22 cellular contexts compared by ENCODE assay signal in genomic region chr12:111764120-111764821, GRCh38. TPM values are rescaled to one million over a fixed set of nuclear protein-coding genes. Genes with fewer than 3 reads are reported as not detected.
DNase-seq lines count a peak whose midpoint lies in the region; ATAC-seq and TF ChIP-seq lines count a peak whose summit lies in the region.
"Had no signal": no experiment of that assay in that cellular context is flagged by ENCODE, and none has a peak within 500 bp of the region (broad histone marks: within the 10 kb centered on the region; RNA-seq: fewer than 3 reads in every experiment).

No MANE protein-coding gene starts in this region.

- peaks cover 2 to 6% of the 10 kb centered on the region in 2 donors for H3K9me3 ChIP-seq in neuronal stem cell (replicated peaks in 1 of 2; ENCODE audit: control insufficient read depth in 2 of 2, insufficient read depth in 1 of 2, low read depth in 1 of 2, low read length in 2 of 2)
- H3K9me3 ChIP-seq: heart right ventricle had no signal

- no peak overlapping the region for H2AFZ ChIP-seq in neuronal stem cell (ENCODE audit: low read length)
- H2AFZ ChIP-seq: GM23338 had no signal

- DNase-seq in GM12865 (ENCODE audit: low read depth) (peak; percentile 81), GM20000 (ENCODE audit: low spot score) (peak; percentile 59), naive B cell (peak; percentile 46), neuronal stem cell (ENCODE audit: low spot score) (no peak), NCI-H1105 treated with DMSO at 0.1 percent for 48 hours (lab: John Stamatoyannopoulos, UW) (no peak), COLO668 (lab: John Stamatoyannopoulos, UW; ENCODE audit: unreplicated experiment) (no peak), NCI-H1694 (lab: John Stamatoyannopoulos, UW) (no peak)
- DNase-seq: activated naive CD8-positive, alpha-beta T cell treated with anti-CD3 and anti-CD28 coated beads, Interleukin-2, amount 10 ng/mL, durations not matched to agents 7 days and 5 days; C1 segment of cervical spinal cord; DND-41; heart right ventricle; kidney; MM.1S; NCI-H2081 treated with DMSO at 0.1 percent for 48 hours; NCI-H748 treated with DMSO at 0.1 percent for 48 hours; stimulated activated CD4-positive, alpha-beta T cell treated with anti-CD3 and anti-CD28 coated beads, Interleukin-2, amount 100 ng/mL, for 48 hours had no signal

- no peak overlapping the region for H3K18ac ChIP-seq in neuronal stem cell (ENCODE audit: low read length)

- no peak overlapping the region for H3K14ac ChIP-seq in neuronal stem cell (ENCODE audit: low read length)

- TF ChIP-seq CTCF in GM12865 (IDR thresholded peaks at IDR 0.05; ENCODE audit: insufficient read depth, low read depth, low read length, missing control alignments): no peak
- TF ChIP-seq CTCF in GM20000 (IDR thresholded peaks at IDR 0.05; ENCODE audit: extremely low read depth, missing control alignments): no peak

- H3K9me3 Mint-ChIP-seq in naive B cell: no peaks in the 10 kb centered on the region
- H3K9me3 Mint-ChIP-seq: mesothelial cell of epicardium; T-helper 2 cell treated with Interferon-gamma antibody and Interleukin-4, amounts not matched to agents 5 μg/mL and 100 μg/mL, for 36 hours had no signal

- no peak overlapping the region for H2AK5ac ChIP-seq in neuronal stem cell (ENCODE audit: low read depth, low read length)

- peaks cover 0 to 68% (median 2%) of the 10 kb centered on the region in 3 experiments for H3K27me3 ChIP-seq in neuronal stem cell (ENCODE audit: control insufficient read depth in 3 of 3, insufficient read depth in 3 of 3, low read depth in 1 of 3, low read length in 3 of 3)
- H3K27me3 ChIP-seq: heart right ventricle had no signal

- no peak overlapping the region for H4K91ac ChIP-seq in neuronal stem cell (ENCODE audit: low read depth, low read length, poor library complexity)

- no peak overlapping the region for H3K27ac ChIP-seq in neuronal stem cell (replicated peaks; ENCODE audit: low read length)
- H3K27ac ChIP-seq: heart right ventricle, RWPE1 had no signal

- H3K4ac ChIP-seq in neuronal stem cell (ENCODE audit: low read length): no peak overlapping the region

- no peak overlapping the region for H2BK15ac ChIP-seq in neuronal stem cell (ENCODE audit: low read length)

- peaks cover 55 to 81% (median 80%) of the 10 kb centered on the region in 3 donors for H3K4me1 Mint-ChIP-seq in naive B cell

- no peaks in the 10 kb centered on the region for H3K36me3 ChIP-seq in neuronal stem cell (replicated peaks in 1 of 2; ENCODE audit: control insufficient read depth in 2 of 2, insufficient read depth in 2 of 2, low read length in 2 of 2)
- H3K36me3 ChIP-seq: heart right ventricle had no signal

- H3K23ac ChIP-seq in neuronal stem cell (ENCODE audit: low read depth, low read length, poor library complexity): no peak overlapping the region

- H3K9ac ChIP-seq in neuronal stem cell (ENCODE audit: low read depth, low read length, poor library complexity): no peak overlapping the region

- H2BK5ac ChIP-seq in neuronal stem cell (ENCODE audit: low read length): no peak overlapping the region

- H3K27ac Mint-ChIP-seq in naive B cell: peak overlapping the region in 5 of 6 donors; percentile 35 to 89 (median 71)
- H3K27ac Mint-ChIP-seq: activated naive CD8-positive, alpha-beta T cell treated with anti-CD3 and anti-CD28 coated beads, Interleukin-2, amount 10 ng/mL, durations not matched to agents 7 days and 5 days; GM23338; mesothelial cell of epicardium; T-helper 2 cell treated with Interferon-gamma antibody and Interleukin-4, amounts not matched to agents 5 μg/mL and 100 μg/mL, for 36 hours had no signal

- no peak overlapping the region for H4K8ac ChIP-seq in neuronal stem cell (ENCODE audit: low read depth, low read length)

- ATAC-seq in HG03571 (IDR thresholded peaks at IDR 0.05; ENCODE audit: unreplicated experiment) (peak; percentile 41), naive B cell (ENCODE audit: low read depth in 2 of 2) (peak; percentile 71 to 75)
- ATAC-seq: GM23338, heart right ventricle, sciatic nerve had no signal

- H3K4me2 ChIP-seq in neuronal stem cell (ENCODE audit: insufficient read depth, low read length, poor library complexity, severe bottlenecking): no peak overlapping the region
- H3K4me2 ChIP-seq: GM23338 had no signal

- H3K4me3 Mint-ChIP-seq in naive B cell: peak overlapping the region in 7 of 8 donors; percentile 61 to 97 (median 77)
- H3K4me3 Mint-ChIP-seq: activated naive CD8-positive, alpha-beta T cell treated with anti-CD3 and anti-CD28 coated beads, Interleukin-2, amount 10 ng/mL, durations not matched to agents 7 days and 5 days; GM23338; mesothelial cell of epicardium; T-helper 2 cell treated with Interferon-gamma antibody and Interleukin-4, amounts not matched to agents 5 μg/mL and 100 μg/mL, for 36 hours had no signal

- H3K36me3 Mint-ChIP-seq in naive B cell: peaks cover 0 to 4% of the 10 kb centered on the region in 2 donors
- H3K36me3 Mint-ChIP-seq: mesothelial cell of epicardium had no signal

- WGBS in neuronal stem cell (ENCODE audit: extremely low coverage in 2 of 2, insufficient read length in 2 of 2, insufficient replicate concordance in 1 of 2), 2 donors: no CpG with 5 or more reads among the region's 6 CpGs

- no peaks in the 10 kb centered on the region for H3K27me3 Mint-ChIP-seq in naive B cell

- H2BK12ac ChIP-seq in neuronal stem cell (ENCODE audit: low read length): no peak overlapping the region

- no peak overlapping the region for H3K4me3 ChIP-seq in GM12865 (ENCODE audit: low read depth, low read length)
- no peak overlapping the region for H3K4me3 ChIP-seq in neuronal stem cell (ENCODE audit: low read length in 2 of 2)
- H3K4me3 ChIP-seq: GM23338, heart right ventricle had no signal

- no peaks in the 10 kb centered on the region for H3K79me1 ChIP-seq in neuronal stem cell (ENCODE audit: low read depth, low read length)

- H2BK120ac ChIP-seq in neuronal stem cell (ENCODE audit: low read depth, low read length): no peak overlapping the region

- peaks cover 13 to 25% of the 10 kb centered on the region in 2 donors for H3K4me1 ChIP-seq in neuronal stem cell (ENCODE audit: control insufficient read depth in 2 of 2, insufficient read depth in 1 of 2, low read depth in 1 of 2, low read length in 2 of 2)

RNA-seq across cellular contexts. Expression of gene ALDH2, which starts 2.5 kb away (rescaled TPM):
- 10 to 100 TPM; 11.5 to 16.9 (median 13.2) TPM for polyA plus RNA-seq in naive B cell (ENCODE audit: low read depth in 6 of 6)
- 29.8 TPM for polyA plus RNA-seq in neuronal stem cell (2013, experiment 1 of 2)
- polyA plus RNA-seq in neuronal stem cell (2013, experiment 2 of 2): 30.2 TPM

Comparison
In these comparisons a context has a peak if more than half of its experiments do, and no peak if none do; other contexts are left out.
1. DNase-seq: peak in GM12865 (single experiment), GM20000 (single experiment) and naive B cell (single experiment); none in neuronal stem cell (single experiment), NCI-H1105 treated with DMSO at 0.1 percent for 48 hours (single experiment), COLO668 (single experiment) and NCI-H1694 (single experiment).